In the genomic region with DNA sequence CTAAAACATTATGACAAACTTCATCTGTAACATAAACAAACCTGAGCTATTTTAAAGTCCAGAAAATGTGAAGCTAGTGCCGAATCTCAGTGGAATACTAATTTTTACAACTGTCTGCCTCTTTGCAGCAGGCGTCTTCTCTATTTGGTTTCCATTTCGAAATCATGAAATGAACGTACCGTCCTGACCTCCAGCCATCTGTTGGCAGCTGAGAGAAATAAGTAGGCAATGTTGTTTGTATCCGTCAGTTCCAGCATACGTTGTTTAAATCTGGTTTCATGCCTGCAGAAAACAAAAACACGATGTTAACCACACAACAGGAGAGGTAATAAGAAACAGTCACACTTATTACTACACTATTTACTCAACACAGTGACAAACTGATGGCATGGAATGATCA, we compare ENCODE assay signal across 21 cellular contexts. TPM values are rescaled to one million over a fixed set of nuclear protein-coding genes. Genes with fewer than 3 reads are reported as not detected.
DNase-seq lines count a peak whose midpoint lies in the region; ATAC-seq, FAIRE-seq and TF ChIP-seq lines count a peak whose summit lies in the region.
"Had no signal": no experiment of that assay in that cellular context is flagged by ENCODE, and none has a peak within 500 bp of the region (broad histone marks: within the 10 kb centered on the region; RNA-seq: fewer than 3 reads in every experiment).

No MANE protein-coding gene starts in this region.

- TF ChIP-seq EP300 in stomach (IDR thresholded peaks at IDR 0.05), result peak; percentile 66

- H3K27me3 ChIP-seq in ascending aorta (no peaks in the 10 kb centered on the region), left lung (no peaks in the 10 kb centered on the region), stomach (no peaks in the 10 kb centered on the region)
- H3K27me3 ChIP-seq: adrenal gland had no signal

- peak; percentile 59 for DNase-seq in HCEC 1CT
- DNase-seq in ascending aorta (ENCODE audit: low spot score in 2 of 2), result no peak
- no peak for DNase-seq in left lung
- peak; percentile 28 for DNase-seq in stomach
- no peak for DNase-seq in superior temporal gyrus (ENCODE audit: extremely low spot score)
- no peak for DNase-seq in COLO668 (lab: John Stamatoyannopoulos, UW; ENCODE audit: unreplicated experiment)
- no peak for DNase-seq in frontal cortex (ENCODE audit: low spot score in 2 of 2)
- DNase-seq: activated CD4-positive, alpha-beta T cell treated with anti-CD3 and anti-CD28 coated beads, Interleukin-2, amount 10 ng/mL, durations not matched to agents 24 days and 14 days; activated T-cell treated with anti-CD3 and anti-CD28 coated beads, Interleukin-2, amount 50 U/mL, for 4 hours; CD4-positive, alpha-beta memory T cell; cortex of kidney; immature natural killer cell; NCI-H526 treated with DMSO at 0.1 percent for 48 hours; RPMI8226; stimulated activated CD4-positive, alpha-beta T cell treated with anti-CD3 and anti-CD28 coated beads, Interleukin-1b, Interleukin-23, amount 100 ng/mL, for 48 hours had no signal

- H3K9me3 ChIP-seq in ascending aorta (no peaks in the 10 kb centered on the region), left lung (peaks cover 0 to 2% of the 10 kb centered on the region in 2 donors), stomach (no peaks in the 10 kb centered on the region)
- H3K9me3 ChIP-seq: adrenal gland had no signal

- TF ChIP-seq CTCF in ascending aorta (IDR thresholded peaks at IDR 0.05), result no peak
- TF ChIP-seq CTCF in left lung (IDR thresholded peaks at IDR 0.05), result no peak
- TF ChIP-seq CTCF in stomach (IDR thresholded peaks at IDR 0.05), result no peak

- FAIRE-seq in frontal cortex (lab: Jason Lieb, UNC), result no peak
- FAIRE-seq: G401.6, GM18507 had no signal

- intact Hi-C loops in ascending aorta (cut with DNase I), result loop anchor here (5.0 kb wide), 2 partner anchors 56 to 114 kb away; partner anchors contain the start of genes ABCC9 and KCNJ8
- intact Hi-C loops in left lung (cut with DNase I), result no loop called here
- intact Hi-C loops in stomach (cut with DNase I; ENCODE audit: low total_unique reads), result no loop called here

- peak overlapping the region; percentile 20 to 38 for H3K27ac ChIP-seq in ascending aorta
- peak overlapping the region; percentile 37 to 54 for H3K27ac ChIP-seq in left lung
- peak overlapping the region in 4 of 5 donors; percentile 41 to 81 (median 64) for H3K27ac ChIP-seq in stomach

- H3K36me3 ChIP-seq in ascending aorta (no peaks in the 10 kb centered on the region), left lung (no peaks in the 10 kb centered on the region), stomach (no peaks in the 10 kb centered on the region)
- H3K36me3 ChIP-seq: adrenal gland had no signal

- no peak for TF ChIP-seq POLR2A in stomach (IDR thresholded peaks at IDR 0.05)

- H3K4me3 ChIP-seq in ascending aorta (peak overlapping the region in 1 of 2 donors; percentile 42), left lung (no peak overlapping the region), stomach (no peak overlapping the region)
- H3K4me3 ChIP-seq: adrenal gland, GM23338 had no signal

- peak; percentile 51 for ATAC-seq in left lung
- ATAC-seq in GM18498 (IDR thresholded peaks at IDR 0.05; ENCODE audit: unreplicated experiment), result no peak
- ATAC-seq: activated T-cell treated with anti-CD3 and anti-CD28 coated beads, Interleukin-2, amount 50 U/mL, for 4 hours; GM23338 had no signal

- WGBS in stomach, 5 donors, result 29 to 53% (median 42%) methylated on average over 8 of the region's 8 CpGs

- H3K4me1 ChIP-seq in ascending aorta (peaks cover 0 to 4% of the 10 kb centered on the region in 2 donors), left lung (peaks cover 9 to 11% of the 10 kb centered on the region in 2 donors), stomach (peaks cover 0 to 35% (median 24%) of the 10 kb centered on the region in 4 donors)

RNA-seq across cellular contexts. Expression of gene KCNJ8, which starts 54.3 kb away (rescaled TPM):
- total RNA-seq in ascending aorta (27.8 TPM), left lung (10 to 100 TPM; 14.3 to 20.8 TPM), stomach (10 to 100 TPM in 3 of 5 donors, not detected in 2; 10.6 to 19.6 (median 16.7) TPM), frontal cortex (6.5 TPM)
- 1 to 10 TPM; 5.7 to 7.2 (median 5.8) TPM for polyA plus RNA-seq in stomach
- total RNA-seq: activated CD4-positive, alpha-beta T cell treated with anti-CD3 and anti-CD28 coated beads, Interleukin-2, amount 10 ng/mL, durations not matched to agents 24 days and 14 days; activated T-cell treated with anti-CD3 and anti-CD28 coated beads, Interleukin-2, amount 50 U/mL, for 4 hours; T-helper 2 cell treated with Interferon-gamma antibody and Interleukin-4, amounts not matched to agents 100 ng/mL and 5 ng/mL, for 36 hours had no signal
- polyA plus RNA-seq: CD4-positive, alpha-beta memory T cell; immature natural killer cell had no signal

Comparison
In these comparisons a context has a peak if more than half of its experiments do, and no peak if none do; other contexts are left out.
1. DNase-seq: peak in HCEC 1CT (single experiment) and stomach (single experiment); none in ascending aorta (0 of 2), left lung (0 of 2), superior temporal gyrus (single experiment), COLO668 (single experiment) and frontal cortex (0 of 2).
2. Peak in every context shown above with its lines, with median percentiles within 50 percentile points of each other: H3K27ac ChIP-seq.